ENCODE assay signal across 9 cellular contexts in genomic region chr3:52456169-52456799, GRCh38. TPM values are rescaled to one million over a fixed set of nuclear protein-coding genes. Genes with fewer than 3 reads are reported as not detected.
DNase-seq lines count a peak whose midpoint lies in the region; ATAC-seq, FAIRE-seq and TF ChIP-seq lines count a peak whose summit lies in the region.
"Had no signal": no experiment of that assay in that cellular context is flagged by ENCODE, and none has a peak within 500 bp of the region (broad histone marks: within the 10 kb centered on the region; RNA-seq: fewer than 3 reads in every experiment).

No MANE protein-coding gene starts in this region.

- WGBS in A549 (ENCODE audit: missing lambda C conversion rate): 63% methylated on average over 13 of the region's 13 CpGs

- CTCF ChIA-PET in A549 (lab: Yijun Ruan, JAX) (interaction anchor here (2.0 to 3.0 kb wide), 2 partner anchors 9 to 15 kb away, joined by 17 to 19 read pairs; no protein-coding TSS in a partner anchor), HCT116 (lab: Charles Lee) (no interaction called here)

- H3K4me2 ChIP-seq in A549 (peak overlapping the region; percentile 86), HCT116 (ENCODE audit: low read length) (peak overlapping the region; percentile 89)

- peak overlapping the region; percentile 84 to 99 for H3K27ac ChIP-seq in A549
- H3K27ac ChIP-seq in HCT116 (ENCODE audit: low read depth, low read length): peak overlapping the region; percentile 77

- DNase-seq in A549 (ENCODE audit: low read depth in 1 of 2, low spot score in 1 of 2): no peak
- no peak for DNase-seq in HCT116 (ENCODE audit: low read depth, low spot score)
- no peak for DNase-seq in activated naive CD8-positive, alpha-beta T cell treated with anti-CD3 and anti-CD28 coated beads for 36 hours
- DNase-seq in left ventricle myocardium superior: peak; percentile 52
- DNase-seq in sciatic nerve (ENCODE audit: low spot score): no peak
- DNase-seq in mucosa of gallbladder (ENCODE audit: low spot score): no peak
- no peak for DNase-seq in posterior vena cava (ENCODE audit: low spot score)
- DNase-seq in NCI-H2107 treated with DMSO at 0.1 percent for 48 hours (lab: John Stamatoyannopoulos, UW; ENCODE audit: unreplicated experiment): no peak

- intact Hi-C loops in HCT116 (cut with micrococcal nuclease): no loop called here
- intact Hi-C loops in left ventricle myocardium superior (cut with micrococcal nuclease): no loop called here
- intact Hi-C loops in sciatic nerve (cut with DNase I): loop anchor here (10.0 kb wide), 1 partner anchor 229 kb away; the partner anchor contains the start of genes GNL3 and PBRM1
- intact Hi-C loops in posterior vena cava (cut with DNase I): no loop called here

- no TSS peak for BruUV-seq in HCT116 (replicated peaks; lab: Mats Ljungman, UMichigan)

- peaks cover 39% of the 10 kb centered on the region for H3K79me2 ChIP-seq in HCT116 (ENCODE audit: insufficient read depth, low read length)

- H3K4me3 ChIP-seq in A549 (peak overlapping the region; percentile 66), HCT116 (replicated peaks in 1 of 2; ENCODE audit: low read depth in 1 of 2, low read length in 2 of 2) (peak overlapping the region; percentile 80 to 94)

- H3K9me3 ChIP-seq in A549: no peaks in the 10 kb centered on the region
- no peaks in the 10 kb centered on the region for H3K9me3 ChIP-seq in HCT116 (ENCODE audit: control insufficient read depth in 1 of 2, insufficient read depth in 1 of 2, low read depth in 1 of 2, low read length in 2 of 2)

- H3K27me3 Mint-ChIP-seq in activated naive CD8-positive, alpha-beta T cell treated with anti-CD3 and anti-CD28 coated beads for 36 hours: no peaks in the 10 kb centered on the region

- no peak for TF ChIP-seq POLR2A in A549 (IDR thresholded peaks at IDR 0.05; ENCODE audit: low read length)
- no peak for TF ChIP-seq POLR2A in HCT116 (IDR thresholded peaks at IDR 0.05; ENCODE audit: borderline replicate concordance, extremely low read depth, insufficient read depth, insufficient read length)

- peak overlapping the region; percentile 99 for H3K27ac Mint-ChIP-seq in activated naive CD8-positive, alpha-beta T cell treated with anti-CD3 and anti-CD28 coated beads for 36 hours

- H3K9ac ChIP-seq in HCT116 (ENCODE audit: low read length): peak overlapping the region; percentile 95

- FAIRE-seq in A549 (lab: Jason Lieb, UNC): no peak

- H2AFZ ChIP-seq in HCT116 (ENCODE audit: low read depth, low read length, poor library complexity, severe bottlenecking): no peak overlapping the region

- TF ChIP-seq CTCF in A549 (IDR thresholded peaks at IDR 0.05) (no peak), HCT116 (IDR thresholded peaks at IDR 0.05 in 2 of 3, conservative IDR thresholded peaks at IDR 0.05 in 1 of 3; ENCODE audit: borderline replicate concordance in 1 of 3, insufficient read depth in 1 of 3, low read depth in 2 of 3, low read length in 2 of 3) (no peak)

- no peaks in the 10 kb centered on the region for H4K20me1 ChIP-seq in HCT116 (ENCODE audit: insufficient read depth)

- TF ChIP-seq RAD21 in A549 (conservative IDR thresholded peaks at IDR 0.05 in 1 of 2, IDR thresholded peaks at IDR 0.05 in 1 of 2) (no peak), HCT116 (IDR thresholded peaks at IDR 0.05; ENCODE audit: low read depth) (no peak)

- H3K4me1 ChIP-seq in A549 (peaks cover 11% of the 10 kb centered on the region; the same call in 2 of the 3 replicates), HCT116 (ENCODE audit: control insufficient read depth in 1 of 2, insufficient read depth in 2 of 2, low read length in 2 of 2) (peaks cover 32 to 54% of the 10 kb centered on the region in 2 experiments)

- peaks cover 21% of the 10 kb centered on the region for H3K36me3 Mint-ChIP-seq in activated naive CD8-positive, alpha-beta T cell treated with anti-CD3 and anti-CD28 coated beads for 36 hours

- H3K9me3 Mint-ChIP-seq in activated naive CD8-positive, alpha-beta T cell treated with anti-CD3 and anti-CD28 coated beads for 36 hours: no peaks in the 10 kb centered on the region

- POLR2A ChIA-PET in A549 (lab: Yijun Ruan, JAX) (no interaction called here), HCT116 (lab: Charles Lee) (interaction anchor here (1.4 kb wide), 1 partner anchor 80 kb away, joined by 5 read pairs; the partner anchor contains the start of gene UQCC5)

- peaks cover 16 to 33% of the 10 kb centered on the region in 2 experiments for H3K36me3 ChIP-seq in HCT116 (ENCODE audit: control insufficient read depth in 1 of 2, insufficient read depth in 2 of 2, low read length in 2 of 2)

- ATAC-seq in A549 (peak; percentile 10 to 31; a peak in 3 of 6 replicates), HCT116 (peak; percentile 35), left ventricle myocardium superior (peak; percentile 2), sciatic nerve (peak; percentile 77)

- RAD21 ChIA-PET in HCT116 (lab: Charles Lee; ENCODE audit: low non-redundant PET in 1 of 2, low total read pairs in 2 of 2, uncharacterized antibody in 2 of 2, unreplicated experiment in 2 of 2): no interaction called here

- no peaks in the 10 kb centered on the region for H3K27me3 ChIP-seq in HCT116 (ENCODE audit: insufficient read depth, low read length)

- peaks cover 38% of the 10 kb centered on the region for H3K4me1 Mint-ChIP-seq in activated naive CD8-positive, alpha-beta T cell treated with anti-CD3 and anti-CD28 coated beads for 36 hours

- H3K9me2 ChIP-seq in HCT116 (ENCODE audit: insufficient read depth): no peaks in the 10 kb centered on the region

- TF ChIP-seq EP300 in A549 (IDR thresholded peaks at IDR 0.05): no peak

- peak overlapping the region; percentile 99 for H3K4me3 Mint-ChIP-seq in activated naive CD8-positive, alpha-beta T cell treated with anti-CD3 and anti-CD28 coated beads for 36 hours

TF ChIP-seq in HCT116, 20 proteins besides CTCF, POLR2A, EP300 and RAD21 (continues in another document):
- no peak for TF ChIP-seq ZNF274 (IDR thresholded peaks at IDR 0.05; ENCODE audit: low read depth, low read length)
- no peak for TF ChIP-seq SP1 (IDR thresholded peaks at IDR 0.05; ENCODE audit: low read depth)
- no peak for TF ChIP-seq ZFX (IDR thresholded peaks at IDR 0.05)

RNA-seq across cellular contexts. Expression of gene NISCH, which starts 0.9 kb away (rescaled TPM):
- polyA plus RNA-seq in A549 (2011; rRNA removed): 17.3 and 19.2 TPM in 2 replicates
- 19.5 and 23.6 TPM in 2 replicates for polyA plus RNA-seq in A549 (2012; cell fraction: cytosol; rRNA removed)
- polyA plus RNA-seq in A549 (2012; cell fraction: nucleus; rRNA removed): 121 and 146 TPM in 2 replicates
- 17.8 to 19.8 TPM (median 18.2 TPM) in 3 replicates for polyA plus RNA-seq in A549 (2017; fragmentation: RNase III; extraction: RNeasy Plus Mini Kit Qiagen cat#74134 plus additional on column Dnase treatment)
- polyA minus RNA-seq in A549 (2011; rRNA and poly(A)+ RNA removed): 27.1 and 28.8 TPM in 2 replicates
- 72.8 TPM for total RNA-seq in HCT116 (2021; ENCODE audit: unreplicated experiment)
- polyA plus RNA-seq in HCT116 (2012): 54.7 and 58.3 TPM in 2 replicates
- total RNA-seq in activated naive CD8-positive, alpha-beta T cell treated with anti-CD3 and anti-CD28 coated beads for 36 hours: 10 to 100 TPM; 55.0 to 57.3 TPM
- total RNA-seq in left ventricle myocardium superior: 48.3 TPM
- total RNA-seq in sciatic nerve: 163 TPM
- 111 TPM for total RNA-seq in mucosa of gallbladder
- total RNA-seq in posterior vena cava: 10 to 100 TPM; 53.0 to 65.2 TPM

RNA-seq across cellular contexts. Expression of gene TNNC1, which starts 2.4 kb away (rescaled TPM):
- polyA plus RNA-seq in A549 (2011; rRNA removed): 2.1 and 4.5 TPM in 2 replicates
- 3.1 and 5.6 TPM in 2 replicates for polyA plus RNA-seq in A549 (2012; cell fraction: cytosol; rRNA removed)
- 1.5 and 2.1 TPM in 2 replicates for polyA plus RNA-seq in A549 (2012; cell fraction: nucleus; rRNA removed)
- 2.6 to 3.3 TPM (median 2.8 TPM) in 3 replicates for polyA plus RNA-seq in A549 (2017; fragmentation: RNase III; extraction: RNeasy Plus Mini Kit Qiagen cat#74134 plus additional on column Dnase treatment)
- polyA minus RNA-seq in A549 (2011; rRNA and poly(A)+ RNA removed): 0.66 and 1.2 TPM in 2 replicates
- 2.2 TPM for total RNA-seq in HCT116 (2021; ENCODE audit: unreplicated experiment)
- 6.1 and 7.1 TPM in 2 replicates for polyA plus RNA-seq in HCT116 (2012)
- total RNA-seq in activated naive CD8-positive, alpha-beta T cell treated with anti-CD3 and anti-CD28 coated beads for 36 hours: 1 to 10 TPM; 2.9 to 4.2 TPM
- 8,945 TPM for total RNA-seq in left ventricle myocardium superior
- total RNA-seq in sciatic nerve: 205 TPM
- total RNA-seq in mucosa of gallbladder: 0.81 TPM
- 1 to 10 TPM; 3.5 to 5.5 TPM for total RNA-seq in posterior vena cava
- total RNA-seq: pulmonary artery endothelial cell had no signal

RNA-seq across cellular contexts. Expression of gene SEMA3G, which starts 11.4 kb away (rescaled TPM):
- polyA plus RNA-seq in A549 (2011; rRNA removed) (0.05 and 0.08 TPM in 2 replicates), A549 (2017; fragmentation: RNase III; extraction: RNeasy Plus Mini Kit Qiagen cat#74134 plus additional on column Dnase treatment) (0.13 to 0.24 TPM (median 0.13 TPM) in 3 replicates)
- polyA plus RNA-seq in A549 (2012; cell fraction: cytosol; rRNA removed): 0.12 and 0.17 TPM in 2 replicates
- polyA plus RNA-seq in A549 (2012; cell fraction: nucleus; rRNA removed): 0.28 and 0.66 TPM in 2 replicates
- polyA minus RNA-seq in A549 (2011; rRNA and poly(A)+ RNA removed): not detected in 2 replicates
- total RNA-seq in HCT116 (2021; ENCODE audit: unreplicated experiment) (4.2 TPM), left ventricle myocardium superior (9.1 TPM), sciatic nerve (38.3 TPM), mucosa of gallbladder (11.6 TPM), posterior vena cava (10 to 100 TPM; 12.4 to 17.7 TPM)
- polyA plus RNA-seq in HCT116 (2012): 1.3 and 1.4 TPM in 2 replicates
- under 1 TPM in 1 of 2 experiments, not detected in 1; 0.19 TPM for total RNA-seq in activated naive CD8-positive, alpha-beta T cell treated with anti-CD3 and anti-CD28 coated beads for 36 hours

RNA-seq across cellular contexts. Expression of gene STAB1, which starts 38.9 kb away (rescaled TPM):
- polyA plus RNA-seq in A549 (2011; rRNA removed) (0.03 TPM in 1 of 2 replicates, not detected in the other), A549 (2017; fragmentation: RNase III; extraction: RNeasy Plus Mini Kit Qiagen cat#74134 plus additional on column Dnase treatment) (0.04 to 0.07 TPM in 2 of 3 replicates, not detected in the other)
- 0.01 and 0.08 TPM in 2 replicates for polyA plus RNA-seq in A549 (2012; cell fraction: cytosol; rRNA removed)
- 0.26 and 0.32 TPM in 2 replicates for polyA plus RNA-seq in A549 (2012; cell fraction: nucleus; rRNA removed)
- not detected in 2 replicates for polyA minus RNA-seq in A549 (2011; rRNA and poly(A)+ RNA removed)
- total RNA-seq in HCT116 (2021; ENCODE audit: unreplicated experiment) (0.44 TPM), left ventricle myocardium superior (69.7 TPM), sciatic nerve (256 TPM), mucosa of gallbladder (222 TPM), posterior vena cava (100 to 1,000 TPM; 303 to 498 TPM)
- polyA plus RNA-seq in HCT116 (2012): 0.12 TPM in 1 of 2 replicates, not detected in the other
- total RNA-seq in activated naive CD8-positive, alpha-beta T cell treated with anti-CD3 and anti-CD28 coated beads for 36 hours: under 1 TPM; 0.08 to 0.10 TPM

RNA-seq across cellular contexts. Expression of gene PHF7, which starts 45.8 kb away (rescaled TPM):
- polyA plus RNA-seq in A549 (2011; rRNA removed) (4.0 and 6.0 TPM in 2 replicates), A549 (2017; fragmentation: RNase III; extraction: RNeasy Plus Mini Kit Qiagen cat#74134 plus additional on column Dnase treatment) (2.7 to 3.8 TPM (median 3.0 TPM) in 3 replicates)
- 2.5 and 2.9 TPM in 2 replicates for polyA plus RNA-seq in A549 (2012; cell fraction: cytosol; rRNA removed)
- 3.0 and 3.5 TPM in 2 replicates for polyA plus RNA-seq in A549 (2012; cell fraction: nucleus; rRNA removed)
- polyA minus RNA-seq in A549 (2011; rRNA and poly(A)+ RNA removed): 2.7 and 3.3 TPM in 2 replicates
- total RNA-seq in HCT116 (2021; ENCODE audit: unreplicated experiment) (10.0 TPM), left ventricle myocardium superior (13.1 TPM), sciatic nerve (11.4 TPM), mucosa of gallbladder (5.4 TPM), posterior vena cava (1 to 10 TPM; 6.4 to 9.2 TPM)
- polyA plus RNA-seq in HCT116 (2012): 6.1 and 9.1 TPM in 2 replicates
- 10 to 100 TPM; 15.4 to 16.6 TPM for total RNA-seq in activated naive CD8-positive, alpha-beta T cell treated with anti-CD3 and anti-CD28 coated beads for 36 hours

Comparison
In these comparisons a context has a peak if more than half of its experiments do, and no peak if none do; other contexts are left out.
1. ATAC-seq: peak in every context shown above with its lines; median percentile 77 in sciatic nerve; 35 in HCT116; 20 in A549; 2 in left ventricle myocardium superior.
2. RNA of gene TNNC1, which starts 2.4 kb away (total RNA-seq): 8,945 TPM in left ventricle myocardium superior (single experiment); 205 TPM in sciatic nerve (single experiment), 3.5 to 5.5 TPM in posterior vena cava, 2.9 to 4.2 TPM in activated naive CD8-positive, alpha-beta T cell treated with anti-CD3 and anti-CD28 coated beads for 36 hours, 2.2 TPM in HCT116 (single experiment) and 0.81 TPM in mucosa of gallbladder (single experiment); every median in the first group is over 10 times any median in the second.